27 cellular contexts compared by ENCODE assay signal in genomic region chr5:122457178-122457826, GRCh38.
"Had no signal": no experiment of that assay in that cellular context is flagged by ENCODE, and none has a peak within 500 bp of the region (broad histone marks: within the 10 kb centered on the region; RNA-seq: fewer than 3 reads in every experiment).

No MANE protein-coding gene starts in this region.

- H3K4me3 ChIP-seq: PC-9 had no signal

- FAIRE-seq: RCC 7860, TTC549 had no signal

- DNase-seq: activated CD4-positive, alpha-beta T cell treated with anti-CD3 and anti-CD28 coated beads, Interleukin-2, amount 10 ng/mL, durations not matched to agents 24 days and 14 days; activated CD4-positive, alpha-beta T cell treated with anti-CD3 and anti-CD28 coated beads, Interleukin-2, amount 50 U/mL, for 4 hours; activated CD8-positive, alpha-beta T cell treated with anti-CD3 and anti-CD28 coated beads for 36 hours; activated effector memory CD4-positive, alpha-beta T cell treated with anti-CD3 and anti-CD28 coated beads, Interleukin-2, amount 50 U/mL, for 16 hours; activated naive CD4-positive, alpha-beta T cell; activated naive CD4-positive, alpha-beta T cell treated with anti-CD3 and anti-CD28 coated beads, Interleukin-2, amount 50 U/mL, for 16 hours; activated naive CD8-positive, alpha-beta T cell treated with anti-CD3 and anti-CD28 coated beads for 36 hours; activated T-cell treated with anti-CD3 and anti-CD28 coated beads, Interleukin-2, amount 50 U/mL, for 1 hour; activated T-cell treated with anti-CD3 and anti-CD28 coated beads, Interleukin-2, amount 50 U/mL, for 72 hours; amniotic stem cell; aorta; brain microvascular endothelial cell; central memory CD4-positive, alpha-beta T cell; NCI-H1048; NCI-H1105 treated with DMSO at 0.1 percent for 48 hours; NCI-H1694; NCI-H1930; NCI-H2081 treated with DMSO at 0.1 percent for 48 hours; NCI-H345; NCI-H524 treated with DMSO at 0.1 percent for 48 hours; NK-92 treated with Interleukin-12 subunit alpha and Interleukin-12 subunit beta, amount 100 ng/mL, for 24 hours; PC-9 had no signal

- H3K27ac ChIP-seq: brain microvascular endothelial cell, PC-9, RWPE1 had no signal

- H3K36me3 ChIP-seq: brain microvascular endothelial cell had no signal

- H3K27me3 ChIP-seq: brain microvascular endothelial cell had no signal

- ATAC-seq: activated CD8-positive, alpha-beta T cell treated with anti-CD3 and anti-CD28 coated beads for 36 hours; activated T-cell treated with anti-CD3 and anti-CD28 coated beads, Interleukin-2, amount 50 U/mL, for 72 hours; activated T-helper 17 cell treated with anti-CD3 and anti-CD28 coated beads, Interleukin-2, amount 50 U/mL, for 72 hours; Right ventricle myocardium inferior had no signal

- H2AFZ ChIP-seq: PC-9 had no signal

- H3K4me2 ChIP-seq: PC-9 had no signal
